ENCODE assay signal across 18 cellular contexts in the genomic region with DNA sequence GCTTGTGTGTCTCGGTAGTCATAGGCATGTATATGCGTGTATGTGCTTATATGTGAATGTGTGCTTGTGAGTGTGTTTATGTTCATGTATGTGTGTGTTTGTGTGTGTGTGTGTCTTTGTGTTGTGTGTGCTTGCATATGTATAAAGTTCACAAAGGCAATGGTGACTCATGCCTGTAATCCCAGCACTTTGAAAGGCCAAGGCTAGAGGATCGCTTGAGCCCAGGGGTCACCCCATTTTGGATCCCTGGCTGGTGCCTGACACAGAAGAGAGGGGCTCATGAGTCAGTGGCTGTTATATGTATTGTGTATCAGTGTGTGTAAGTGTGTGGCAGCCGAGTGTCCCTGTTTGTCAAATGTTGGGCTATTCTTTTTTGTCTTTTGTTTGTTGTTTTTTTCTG.
DNase-seq lines count a peak whose midpoint lies in the region; ATAC-seq and TF ChIP-seq lines count a peak whose summit lies in the region.
"Had no signal": no experiment of that assay in that cellular context is flagged by ENCODE, and none has a peak within 500 bp of the region (broad histone marks: within the 10 kb centered on the region; RNA-seq: fewer than 3 reads in every experiment).

No MANE protein-coding gene starts in this region.

- intact Hi-C loops in transverse colon (cut with DNase I; ENCODE audit: low total_unique reads), result no loop called here

- TF ChIP-seq EP300 in transverse colon (IDR thresholded peaks at IDR 0.05; ENCODE audit: low read depth), result no peak

- ATAC-seq in GM21528 (IDR thresholded peaks at IDR 0.05; ENCODE audit: low FRiP score, unreplicated experiment) (no peak), HG03175 (IDR thresholded peaks at IDR 0.05; ENCODE audit: unreplicated experiment) (no peak)
- ATAC-seq: activated T-cell treated with anti-CD3 and anti-CD28 coated beads, Interleukin-2, amount 50 U/mL, for 72 hours; GM23338; left lung had no signal

- no peak for TF ChIP-seq POLR2A in transverse colon (IDR thresholded peaks at IDR 0.05)

- DNase-seq in ELR (ENCODE audit: low read depth) (peak; percentile 38), RWPE1 (ENCODE audit: low spot score) (no peak), fibroblast of mammary gland (ENCODE audit: low read depth) (peak; percentile 58), transverse colon (no peak)
- DNase-seq: activated CD4-positive, alpha-beta memory T cell treated with anti-CD3 and anti-CD28 coated beads for 36 hours; activated T-cell treated with anti-CD3 and anti-CD28 coated beads, Interleukin-2, amount 50 U/mL, for 72 hours; dorsolateral prefrontal cortex; erythroblast; left lung; NCI-H1417; NCI-H69; SIG-M5; stimulated activated CD4-positive, alpha-beta T cell treated with anti-CD3 and anti-CD28 coated beads, Interleukin-12 subunit alpha, Interleukin-12 subunit beta, amount 100 ng/mL, for 4 hours; WERI-Rb-1 had no signal

- H3K4me1 ChIP-seq in ACC112 (ENCODE audit: control insufficient read depth, insufficient read depth, low read length, unreplicated experiment) (peaks cover 76% of the 10 kb centered on the region), transverse colon (peaks cover 12 to 34% (median 26%) of the 10 kb centered on the region in 4 donors)

- H3K36me3 ChIP-seq in ACC112 (ENCODE audit: insufficient read depth, low read length) (peaks cover 14% of the 10 kb centered on the region; the same call in 1 of the 2 replicates), transverse colon (peaks cover 0 to 7% (median 0%) of the 10 kb centered on the region in 4 donors)

- POLR2A ChIA-PET in RWPE1 (lab: Yijun Ruan, JAX; ENCODE audit: low non-redundant PET), result no interaction called here

- no peak overlapping the region for H2AFZ ChIP-seq in ACC112 (ENCODE audit: low read length, unreplicated experiment)
- H2AFZ ChIP-seq: GM23338 had no signal

- H3K27ac ChIP-seq in ACC112 (ENCODE audit: low read depth, low read length), result peak overlapping the region; percentile 87
- H3K27ac ChIP-seq in RWPE1, result peak overlapping the region; percentile 83
- no peak overlapping the region for H3K27ac ChIP-seq in transverse colon
- H3K27ac ChIP-seq: dorsolateral prefrontal cortex, left lung, WERI-Rb-1 had no signal

- 92 to 93% methylated on average over 2 to 4 of the region's 4 CpGs for WGBS in transverse colon (ENCODE audit: low coverage in 1 of 2), 2 donors

- H3K79me2 ChIP-seq in ACC112 (ENCODE audit: control insufficient read depth, insufficient read depth, low read length, unreplicated experiment), result peaks cover 26% of the 10 kb centered on the region

- no peaks in the 10 kb centered on the region for H3K27me3 ChIP-seq in ACC112 (ENCODE audit: insufficient read depth, low read length)
- no peaks in the 10 kb centered on the region for H3K27me3 ChIP-seq in transverse colon
- H3K27me3 ChIP-seq: dorsolateral prefrontal cortex, left lung had no signal

- TF ChIP-seq CTCF in RWPE1 (conservative IDR thresholded peaks at IDR 0.05; ENCODE audit: low read depth) (no peak), fibroblast of mammary gland (conservative IDR thresholded peaks at IDR 0.05; ENCODE audit: control insufficient read depth, insufficient read depth, low read depth, low read length) (no peak), transverse colon (IDR thresholded peaks at IDR 0.05) (no peak)

- H3K9me3 ChIP-seq in transverse colon, result no peaks in the 10 kb centered on the region
- H3K9me3 ChIP-seq: left lung had no signal

- CTCF ChIA-PET in RWPE1 (lab: Yijun Ruan, JAX), result interaction anchor here (0.6 kb wide), 1 partner anchor 90 kb away, joined by 3 read pairs; no protein-coding TSS in a partner anchor

- no peak overlapping the region for H3K4me3 ChIP-seq in ACC112 (ENCODE audit: low read depth, low read length)
- no peak overlapping the region for H3K4me3 ChIP-seq in fibroblast of mammary gland (ENCODE audit: control insufficient read depth, low read depth, low read length)
- no peak overlapping the region for H3K4me3 ChIP-seq in transverse colon
- H3K4me3 ChIP-seq: dorsolateral prefrontal cortex, GM23338, left lung had no signal

- in situ Hi-C loops in transverse colon (cut with MboI; ENCODE audit: low pct_ligation_motif_present in 1 of 4, low pct_unique_long_range_greater_than_20kb in 1 of 4, low sequenced_read_pairs in 3 of 4), result no loop called here

Comparison
In these comparisons a context has a peak if more than half of its experiments do, and no peak if none do; other contexts are left out.
1. H3K27ac ChIP-seq: peak in ACC112 (single experiment) and RWPE1 (single experiment); none in transverse colon (0 of 4).
2. DNase-seq: peak in ELR (single experiment) and fibroblast of mammary gland (single experiment); none in RWPE1 (single experiment) and transverse colon (single experiment).